1 cellular context compared by ENCODE assay signal in the genomic region with DNA sequence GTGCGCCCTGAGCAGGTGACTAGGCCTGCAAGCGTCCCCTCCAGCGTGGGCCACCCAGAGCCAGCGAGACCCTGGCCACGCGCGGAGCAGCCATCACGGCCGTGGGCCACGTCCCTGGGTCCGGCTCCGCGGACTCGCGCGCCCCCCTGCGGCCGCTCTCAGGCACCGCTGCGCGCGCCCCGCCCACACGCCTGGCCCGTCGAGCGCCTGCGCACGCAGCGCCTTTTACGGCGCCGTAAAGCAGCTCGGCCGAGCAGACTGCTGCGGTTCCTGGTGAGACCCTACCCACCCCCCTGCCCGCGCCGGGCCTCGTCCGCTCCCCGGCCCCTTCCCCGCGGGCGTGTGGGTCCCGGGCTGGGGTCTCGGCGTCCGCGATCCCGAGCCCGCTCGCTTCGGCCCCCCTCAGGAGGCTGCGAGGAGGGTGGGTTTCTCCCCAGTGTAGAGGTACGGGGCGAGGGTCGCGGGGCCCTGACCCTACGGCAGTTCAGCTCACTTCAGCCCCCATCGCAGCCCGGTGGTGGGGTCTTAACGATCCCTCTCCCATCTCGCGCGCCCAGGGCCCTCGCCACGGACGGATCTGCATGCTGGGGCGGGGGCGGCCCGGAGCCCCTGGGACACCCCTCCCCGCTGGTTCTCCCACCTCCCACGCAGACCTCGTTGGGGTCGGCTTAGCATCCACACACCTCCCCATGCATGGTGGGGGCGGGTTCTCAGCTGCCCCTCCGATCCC.
TF ChIP-seq lines count a peak whose summit lies in the region.

A gene (plus strand): TSS at position 228 of the 730 bp plus-strand sequence. CDS start 1,421 bp downstream, outside the sequence.

TF ChIP-seq in HepG2, 621 proteins besides CTCF, POLR2A, EP300 and RAD21 (continued from another document and continues in another):
- TF ChIP-seq, protein P1, sequence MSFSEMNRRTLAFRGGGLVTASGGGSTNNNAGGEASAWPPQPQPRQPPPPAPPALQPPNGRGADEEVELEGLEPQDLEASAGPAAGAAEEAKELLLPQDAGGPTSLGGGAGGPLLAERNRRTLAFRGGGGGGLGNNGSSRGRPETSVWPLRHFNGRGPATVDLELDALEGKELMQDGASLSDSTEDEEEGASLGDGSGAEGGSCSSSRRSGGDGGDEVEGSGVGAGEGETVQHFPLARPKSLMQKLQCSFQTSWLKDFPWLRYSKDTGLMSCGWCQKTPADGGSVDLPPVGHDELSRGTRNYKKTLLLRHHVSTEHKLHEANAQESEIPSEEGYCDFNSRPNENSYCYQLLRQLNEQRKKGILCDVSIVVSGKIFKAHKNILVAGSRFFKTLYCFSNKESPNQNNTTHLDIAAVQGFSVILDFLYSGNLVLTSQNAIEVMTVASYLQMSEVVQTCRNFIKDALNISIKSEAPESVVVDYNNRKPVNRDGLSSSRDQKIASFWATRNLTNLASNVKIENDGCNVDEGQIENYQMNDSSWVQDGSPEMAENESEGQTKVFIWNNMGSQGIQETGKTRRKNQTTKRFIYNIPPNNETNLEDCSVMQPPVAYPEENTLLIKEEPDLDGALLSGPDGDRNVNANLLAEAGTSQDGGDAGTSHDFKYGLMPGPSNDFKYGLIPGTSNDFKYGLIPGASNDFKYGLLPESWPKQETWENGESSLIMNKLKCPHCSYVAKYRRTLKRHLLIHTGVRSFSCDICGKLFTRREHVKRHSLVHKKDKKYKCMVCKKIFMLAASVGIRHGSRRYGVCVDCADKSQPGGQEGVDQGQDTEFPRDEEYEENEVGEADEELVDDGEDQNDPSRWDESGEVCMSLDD (CRISPR knock-in tag; IDR thresholded peaks at IDR 0.05; ENCODE audit: borderline replicate concordance) = no peak
- no peak for TF ChIP-seq TRIM24 (CRISPR knock-in tag; IDR thresholded peaks at IDR 0.05)
- TF ChIP-seq, protein P2, sequence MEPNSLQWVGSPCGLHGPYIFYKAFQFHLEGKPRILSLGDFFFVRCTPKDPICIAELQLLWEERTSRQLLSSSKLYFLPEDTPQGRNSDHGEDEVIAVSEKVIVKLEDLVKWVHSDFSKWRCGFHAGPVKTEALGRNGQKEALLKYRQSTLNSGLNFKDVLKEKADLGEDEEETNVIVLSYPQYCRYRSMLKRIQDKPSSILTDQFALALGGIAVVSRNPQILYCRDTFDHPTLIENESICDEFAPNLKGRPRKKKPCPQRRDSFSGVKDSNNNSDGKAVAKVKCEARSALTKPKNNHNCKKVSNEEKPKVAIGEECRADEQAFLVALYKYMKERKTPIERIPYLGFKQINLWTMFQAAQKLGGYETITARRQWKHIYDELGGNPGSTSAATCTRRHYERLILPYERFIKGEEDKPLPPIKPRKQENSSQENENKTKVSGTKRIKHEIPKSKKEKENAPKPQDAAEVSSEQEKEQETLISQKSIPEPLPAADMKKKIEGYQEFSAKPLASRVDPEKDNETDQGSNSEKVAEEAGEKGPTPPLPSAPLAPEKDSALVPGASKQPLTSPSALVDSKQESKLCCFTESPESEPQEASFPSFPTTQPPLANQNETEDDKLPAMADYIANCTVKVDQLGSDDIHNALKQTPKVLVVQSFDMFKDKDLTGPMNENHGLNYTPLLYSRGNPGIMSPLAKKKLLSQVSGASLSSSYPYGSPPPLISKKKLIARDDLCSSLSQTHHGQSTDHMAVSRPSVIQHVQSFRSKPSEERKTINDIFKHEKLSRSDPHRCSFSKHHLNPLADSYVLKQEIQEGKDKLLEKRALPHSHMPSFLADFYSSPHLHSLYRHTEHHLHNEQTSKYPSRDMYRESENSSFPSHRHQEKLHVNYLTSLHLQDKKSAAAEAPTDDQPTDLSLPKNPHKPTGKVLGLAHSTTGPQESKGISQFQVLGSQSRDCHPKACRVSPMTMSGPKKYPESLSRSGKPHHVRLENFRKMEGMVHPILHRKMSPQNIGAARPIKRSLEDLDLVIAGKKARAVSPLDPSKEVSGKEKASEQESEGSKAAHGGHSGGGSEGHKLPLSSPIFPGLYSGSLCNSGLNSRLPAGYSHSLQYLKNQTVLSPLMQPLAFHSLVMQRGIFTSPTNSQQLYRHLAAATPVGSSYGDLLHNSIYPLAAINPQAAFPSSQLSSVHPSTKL (CRISPR knock-in tag; IDR thresholded peaks at IDR 0.05) = peak; percentile 33; the same call in 1 of the 2 replicates
- peak; percentile 60; the same call in 1 of the 2 replicates for TF ChIP-seq ZBTB7B (CRISPR knock-in tag; IDR thresholded peaks at IDR 0.05)
- TF ChIP-seq ZNF674 (CRISPR knock-in tag; IDR thresholded peaks at IDR 0.05; ENCODE audit: low read depth) = 0 out of 2 replicates have a peak, but pooled peaks have one; percentile 65
- no peak for TF ChIP-seq ATAD3A (CRISPR knock-in tag; IDR thresholded peaks at IDR 0.05)
- TF ChIP-seq ZNF619 (CRISPR knock-in tag; IDR thresholded peaks at IDR 0.05) = 0 out of 2 replicates have a peak, but pooled peaks have one; percentile 12
- no peak; the same call in 1 of the 2 replicates for TF ChIP-seq NCOA2 (CRISPR knock-in tag; IDR thresholded peaks at IDR 0.05)
- no peak for TF ChIP-seq ZNF333 (CRISPR knock-in tag; IDR thresholded peaks at IDR 0.05; ENCODE audit: borderline replicate concordance)
- TF ChIP-seq, protein P3, sequence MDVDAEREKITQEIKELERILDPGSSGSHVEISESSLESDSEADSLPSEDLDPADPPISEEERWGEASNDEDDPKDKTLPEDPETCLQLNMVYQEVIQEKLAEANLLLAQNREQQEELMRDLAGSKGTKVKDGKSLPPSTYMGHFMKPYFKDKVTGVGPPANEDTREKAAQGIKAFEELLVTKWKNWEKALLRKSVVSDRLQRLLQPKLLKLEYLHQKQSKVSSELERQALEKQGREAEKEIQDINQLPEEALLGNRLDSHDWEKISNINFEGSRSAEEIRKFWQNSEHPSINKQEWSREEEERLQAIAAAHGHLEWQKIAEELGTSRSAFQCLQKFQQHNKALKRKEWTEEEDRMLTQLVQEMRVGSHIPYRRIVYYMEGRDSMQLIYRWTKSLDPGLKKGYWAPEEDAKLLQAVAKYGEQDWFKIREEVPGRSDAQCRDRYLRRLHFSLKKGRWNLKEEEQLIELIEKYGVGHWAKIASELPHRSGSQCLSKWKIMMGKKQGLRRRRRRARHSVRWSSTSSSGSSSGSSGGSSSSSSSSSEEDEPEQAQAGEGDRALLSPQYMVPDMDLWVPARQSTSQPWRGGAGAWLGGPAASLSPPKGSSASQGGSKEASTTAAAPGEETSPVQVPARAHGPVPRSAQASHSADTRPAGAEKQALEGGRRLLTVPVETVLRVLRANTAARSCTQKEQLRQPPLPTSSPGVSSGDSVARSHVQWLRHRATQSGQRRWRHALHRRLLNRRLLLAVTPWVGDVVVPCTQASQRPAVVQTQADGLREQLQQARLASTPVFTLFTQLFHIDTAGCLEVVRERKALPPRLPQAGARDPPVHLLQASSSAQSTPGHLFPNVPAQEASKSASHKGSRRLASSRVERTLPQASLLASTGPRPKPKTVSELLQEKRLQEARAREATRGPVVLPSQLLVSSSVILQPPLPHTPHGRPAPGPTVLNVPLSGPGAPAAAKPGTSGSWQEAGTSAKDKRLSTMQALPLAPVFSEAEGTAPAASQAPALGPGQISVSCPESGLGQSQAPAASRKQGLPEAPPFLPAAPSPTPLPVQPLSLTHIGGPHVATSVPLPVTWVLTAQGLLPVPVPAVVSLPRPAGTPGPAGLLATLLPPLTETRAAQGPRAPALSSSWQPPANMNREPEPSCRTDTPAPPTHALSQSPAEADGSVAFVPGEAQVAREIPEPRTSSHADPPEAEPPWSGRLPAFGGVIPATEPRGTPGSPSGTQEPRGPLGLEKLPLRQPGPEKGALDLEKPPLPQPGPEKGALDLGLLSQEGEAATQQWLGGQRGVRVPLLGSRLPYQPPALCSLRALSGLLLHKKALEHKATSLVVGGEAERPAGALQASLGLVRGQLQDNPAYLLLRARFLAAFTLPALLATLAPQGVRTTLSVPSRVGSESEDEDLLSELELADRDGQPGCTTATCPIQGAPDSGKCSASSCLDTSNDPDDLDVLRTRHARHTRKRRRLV (CRISPR knock-in tag; IDR thresholded peaks at IDR 0.05) = no peak
- TF ChIP-seq KAT7 (CRISPR knock-in tag; IDR thresholded peaks at IDR 0.05; ENCODE audit: borderline replicate concordance) = no peak
- TF ChIP-seq ZNF746 (CRISPR knock-in tag; IDR thresholded peaks at IDR 0.05) = no peak
- TF ChIP-seq, protein P4, sequence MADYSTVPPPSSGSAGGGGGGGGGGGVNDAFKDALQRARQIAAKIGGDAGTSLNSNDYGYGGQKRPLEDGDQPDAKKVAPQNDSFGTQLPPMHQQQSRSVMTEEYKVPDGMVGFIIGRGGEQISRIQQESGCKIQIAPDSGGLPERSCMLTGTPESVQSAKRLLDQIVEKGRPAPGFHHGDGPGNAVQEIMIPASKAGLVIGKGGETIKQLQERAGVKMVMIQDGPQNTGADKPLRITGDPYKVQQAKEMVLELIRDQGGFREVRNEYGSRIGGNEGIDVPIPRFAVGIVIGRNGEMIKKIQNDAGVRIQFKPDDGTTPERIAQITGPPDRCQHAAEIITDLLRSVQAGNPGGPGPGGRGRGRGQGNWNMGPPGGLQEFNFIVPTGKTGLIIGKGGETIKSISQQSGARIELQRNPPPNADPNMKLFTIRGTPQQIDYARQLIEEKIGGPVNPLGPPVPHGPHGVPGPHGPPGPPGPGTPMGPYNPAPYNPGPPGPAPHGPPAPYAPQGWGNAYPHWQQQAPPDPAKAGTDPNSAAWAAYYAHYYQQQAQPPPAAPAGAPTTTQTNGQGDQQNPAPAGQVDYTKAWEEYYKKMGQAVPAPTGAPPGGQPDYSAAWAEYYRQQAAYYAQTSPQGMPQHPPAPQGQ (CRISPR knock-in tag; IDR thresholded peaks at IDR 0.05; ENCODE audit: borderline replicate concordance) = no peak
- TF ChIP-seq, protein P5, sequence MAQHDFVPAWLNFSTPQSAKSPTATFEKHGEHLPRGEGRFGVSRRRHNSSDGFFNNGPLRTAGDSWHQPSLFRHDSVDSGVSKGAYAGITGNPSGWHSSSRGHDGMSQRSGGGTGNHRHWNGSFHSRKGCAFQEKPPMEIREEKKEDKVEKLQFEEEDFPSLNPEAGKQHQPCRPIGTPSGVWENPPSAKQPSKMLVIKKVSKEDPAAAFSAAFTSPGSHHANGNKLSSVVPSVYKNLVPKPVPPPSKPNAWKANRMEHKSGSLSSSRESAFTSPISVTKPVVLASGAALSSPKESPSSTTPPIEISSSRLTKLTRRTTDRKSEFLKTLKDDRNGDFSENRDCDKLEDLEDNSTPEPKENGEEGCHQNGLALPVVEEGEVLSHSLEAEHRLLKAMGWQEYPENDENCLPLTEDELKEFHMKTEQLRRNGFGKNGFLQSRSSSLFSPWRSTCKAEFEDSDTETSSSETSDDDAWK (CRISPR knock-in tag; IDR thresholded peaks at IDR 0.05) = no peak
- TF ChIP-seq NBN (conservative IDR thresholded peaks at IDR 0.05) = no peak
- no peak for TF ChIP-seq KDM1A (CRISPR knock-in tag; IDR thresholded peaks at IDR 0.05)
- TF ChIP-seq SMYD3 (CRISPR knock-in tag; IDR thresholded peaks at IDR 0.05) = no peak
- TF ChIP-seq, protein P6, sequence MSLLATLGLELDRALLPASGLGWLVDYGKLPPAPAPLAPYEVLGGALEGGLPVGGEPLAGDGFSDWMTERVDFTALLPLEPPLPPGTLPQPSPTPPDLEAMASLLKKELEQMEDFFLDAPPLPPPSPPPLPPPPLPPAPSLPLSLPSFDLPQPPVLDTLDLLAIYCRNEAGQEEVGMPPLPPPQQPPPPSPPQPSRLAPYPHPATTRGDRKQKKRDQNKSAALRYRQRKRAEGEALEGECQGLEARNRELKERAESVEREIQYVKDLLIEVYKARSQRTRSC (CRISPR knock-in tag; IDR thresholded peaks at IDR 0.05; ENCODE audit: low read depth) = no peak
- TF ChIP-seq, protein P7, sequence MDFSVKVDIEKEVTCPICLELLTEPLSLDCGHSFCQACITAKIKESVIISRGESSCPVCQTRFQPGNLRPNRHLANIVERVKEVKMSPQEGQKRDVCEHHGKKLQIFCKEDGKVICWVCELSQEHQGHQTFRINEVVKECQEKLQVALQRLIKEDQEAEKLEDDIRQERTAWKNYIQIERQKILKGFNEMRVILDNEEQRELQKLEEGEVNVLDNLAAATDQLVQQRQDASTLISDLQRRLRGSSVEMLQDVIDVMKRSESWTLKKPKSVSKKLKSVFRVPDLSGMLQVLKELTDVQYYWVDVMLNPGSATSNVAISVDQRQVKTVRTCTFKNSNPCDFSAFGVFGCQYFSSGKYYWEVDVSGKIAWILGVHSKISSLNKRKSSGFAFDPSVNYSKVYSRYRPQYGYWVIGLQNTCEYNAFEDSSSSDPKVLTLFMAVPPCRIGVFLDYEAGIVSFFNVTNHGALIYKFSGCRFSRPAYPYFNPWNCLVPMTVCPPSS (IDR thresholded peaks at IDR 0.05) = no peak
- TF ChIP-seq NFRKB (IDR thresholded peaks at IDR 0.05) = no peak
- TF ChIP-seq, protein P8, sequence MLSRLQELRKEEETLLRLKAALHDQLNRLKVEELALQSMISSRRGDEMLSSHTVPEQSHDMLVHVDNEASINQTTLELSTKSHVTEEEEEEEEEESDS (CRISPR knock-in tag; IDR thresholded peaks at IDR 0.05; ENCODE audit: borderline replicate concordance) = no peak
- no peak for TF ChIP-seq DPF2 (CRISPR knock-in tag; IDR thresholded peaks at IDR 0.05; ENCODE audit: borderline replicate concordance, low read depth)
- TF ChIP-seq, protein P9, sequence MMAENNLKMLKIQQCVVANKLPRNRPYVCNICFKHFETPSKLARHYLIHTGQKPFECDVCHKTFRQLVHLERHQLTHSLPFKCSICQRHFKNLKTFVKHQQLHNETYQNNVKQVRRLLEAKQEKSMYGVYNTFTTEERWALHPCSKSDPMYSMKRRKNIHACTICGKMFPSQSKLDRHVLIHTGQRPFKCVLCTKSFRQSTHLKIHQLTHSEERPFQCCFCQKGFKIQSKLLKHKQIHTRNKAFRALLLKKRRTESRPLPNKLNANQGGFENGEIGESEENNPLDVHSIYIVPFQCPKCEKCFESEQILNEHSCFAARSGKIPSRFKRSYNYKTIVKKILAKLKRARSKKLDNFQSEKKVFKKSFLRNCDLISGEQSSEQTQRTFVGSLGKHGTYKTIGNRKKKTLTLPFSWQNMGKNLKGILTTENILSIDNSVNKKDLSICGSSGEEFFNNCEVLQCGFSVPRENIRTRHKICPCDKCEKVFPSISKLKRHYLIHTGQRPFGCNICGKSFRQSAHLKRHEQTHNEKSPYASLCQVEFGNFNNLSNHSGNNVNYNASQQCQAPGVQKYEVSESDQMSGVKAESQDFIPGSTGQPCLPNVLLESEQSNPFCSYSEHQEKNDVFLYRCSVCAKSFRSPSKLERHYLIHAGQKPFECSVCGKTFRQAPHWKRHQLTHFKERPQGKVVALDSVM (CRISPR knock-in tag; IDR thresholded peaks at IDR 0.05) = no peak
- no peak for TF ChIP-seq U2AF1 (optimal IDR thresholded peaks at IDR 0.05; ENCODE audit: low read depth, low read length)
- no peak; the same call in 1 of the 2 replicates for TF ChIP-seq ZNF629 (CRISPR knock-in tag; conservative IDR thresholded peaks at IDR 0.05)
- no peak for TF ChIP-seq ZNF264 (CRISPR knock-in tag; IDR thresholded peaks at IDR 0.05)
- peak; percentile 85; the same call in 1 of the 2 replicates for TF ChIP-seq SP4 (CRISPR knock-in tag; IDR thresholded peaks at IDR 0.05)
- no peak for TF ChIP-seq ISX (CRISPR knock-in tag; conservative IDR thresholded peaks at IDR 0.05)
- no peak for TF ChIP-seq PHB2 (IDR thresholded peaks at IDR 0.05; ENCODE audit: partially characterized antibody)
